17 cellular contexts compared by ENCODE assay signal in the genomic region with DNA sequence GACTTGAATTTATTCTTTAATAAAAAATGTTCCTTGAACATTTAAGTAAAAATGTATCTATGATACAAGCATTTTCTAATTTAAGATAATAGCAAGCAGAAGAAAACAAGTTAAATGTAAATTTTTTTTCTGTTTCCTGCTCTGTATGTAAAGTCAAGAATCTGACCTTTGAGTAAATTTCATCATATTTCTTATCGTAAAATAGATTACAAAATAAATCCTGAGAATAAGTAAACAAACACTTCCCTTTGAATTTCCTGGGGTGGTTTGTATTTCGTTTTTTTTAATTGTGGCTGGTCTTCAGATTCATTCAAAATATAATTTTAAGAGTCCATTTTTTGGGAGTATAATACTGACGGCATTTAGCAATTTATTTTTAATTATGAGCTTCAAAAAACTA.
DNase-seq lines count a peak whose midpoint lies in the region; ATAC-seq, FAIRE-seq and TF ChIP-seq lines count a peak whose summit lies in the region.
"Had no signal": no experiment of that assay in that cellular context is flagged by ENCODE, and none has a peak within 500 bp of the region (broad histone marks: within the 10 kb centered on the region; RNA-seq: fewer than 3 reads in every experiment).

No MANE protein-coding gene starts in this region.

- 0 out of 2 replicates have a peak overlapping the region, but pooled peaks have one; percentile 71 for H3K9ac ChIP-seq in HepG2 (ENCODE audit: insufficient read depth, low read depth, low read length)
- H3K9ac ChIP-seq: BLaER1 treated with 17β-estradiol and CSF1 and Interleukin-3, amounts not matched to agents 10 nM and 100 nM had no signal

- no peak for ATAC-seq in HepG2
- ATAC-seq in GM21515 (IDR thresholded peaks at IDR 0.05; ENCODE audit: unreplicated experiment): no peak

- no peaks in the 10 kb centered on the region for H3K9me3 Mint-ChIP-seq in MCF 10A (ENCODE audit: unreplicated experiment)

- no peak overlapping the region for H2AFZ ChIP-seq in HepG2 (ENCODE audit: low read length)

- no peak for TF ChIP-seq RAD21 in HepG2 (CRISPR knock-in tag; IDR thresholded peaks at IDR 0.05)

- BruUV-seq in MCF 10A (replicated peaks; lab: Mats Ljungman, UMichigan): no TSS peak
- BruUV-seq in HepG2 (replicated peaks; lab: Mats Ljungman, UMichigan): no TSS peak

- WGBS in HepG2 (ENCODE audit: low lambda C conversion rate): 47% methylated on average over 3 of the region's 3 CpGs
- WGBS in transverse colon (ENCODE audit: low coverage in 1 of 2), 2 donors: 46 to 56% methylated on average over 3 of the region's 3 CpGs

- peaks cover 16% of the 10 kb centered on the region for H3K4me1 Mint-ChIP-seq in MCF 10A (ENCODE audit: insufficient read depth, unreplicated experiment)

- H3K4me3 ChIP-seq in breast epithelium: no peak overlapping the region
- H3K4me3 ChIP-seq in HepG2 (replicated peaks in 1 of 3; ENCODE audit: insufficient read depth in 1 of 3, low read depth in 2 of 3, low read length in 3 of 3): no peak overlapping the region; a peak in 1 of 6 replicates
- no peak overlapping the region for H3K4me3 ChIP-seq in transverse colon
- H3K4me3 ChIP-seq: BLaER1 treated with 17β-estradiol and CSF1 and Interleukin-3, amounts not matched to agents 10 nM and 100 nM had no signal

- H3K9me3 ChIP-seq in breast epithelium (no peaks in the 10 kb centered on the region), HepG2 (ENCODE audit: low read length) (no peaks in the 10 kb centered on the region), transverse colon (no peaks in the 10 kb centered on the region)

- POLR2A ChIA-PET in MCF 10A (lab: Yijun Ruan, JAX) (interaction anchor here (0.7 to 1.6 kb wide), 5 partner anchors 12 to 259 kb away, joined by 3 to 5 read pairs (median 5); no protein-coding TSS in a partner anchor), HepG2 (lab: Yijun Ruan, JAX) (no interaction called here)

- H3K27ac Mint-ChIP-seq in MCF 10A (ENCODE audit: low read depth, unreplicated experiment): peak overlapping the region; percentile 86

- peak overlapping the region; percentile 91; the same call in 1 of the 2 replicates for H3K4me2 ChIP-seq in HepG2 (ENCODE audit: low read depth, low read length)

- CTCF ChIA-PET in MCF 10A (lab: Yijun Ruan, JAX) (interaction anchor here (0.6 to 1.6 kb wide), 5 partner anchors 28 to 302 kb away, joined by 3 to 7 read pairs (median 4); a partner anchor contains a TSS), HepG2 (lab: Yijun Ruan, JAX; ENCODE audit: low intra/inter-chr PET ratio, low total read pairs) (no interaction called here)

- DNase-seq in MCF 10A (ENCODE audit: unreplicated experiment) (no peak), breast epithelium (ENCODE audit: low spot score in 2 of 2) (no peak), HepG2 (ENCODE audit: low spot score) (no peak), transverse colon (no peak), amygdala (lab: John Stamatoyannopoulos, UW) (no peak), NCI-H1048 (lab: John Stamatoyannopoulos, UW) (no peak)
- DNase-seq: 8988T; DMS153; EL; NCI-H345; NCI-H69; NK-92 treated with Interleukin-12 subunit alpha and Interleukin-12 subunit beta, amount 100 ng/mL, for 24 hours; PC-3 had no signal

- TF ChIP-seq CTCF in MCF 10A (IDR thresholded peaks at IDR 0.05; ENCODE audit: unreplicated experiment) (no peak), breast epithelium (IDR thresholded peaks at IDR 0.05) (no peak), HepG2 (CRISPR knock-in tag; IDR thresholded peaks at IDR 0.05) (no peak), transverse colon (IDR thresholded peaks at IDR 0.05) (no peak)

- H4K20me1 ChIP-seq in HepG2 (ENCODE audit: insufficient read depth, low read length): no peaks in the 10 kb centered on the region

- no peak overlapping the region for H3K4me3 Mint-ChIP-seq in MCF 10A (ENCODE audit: unreplicated experiment)

- intact Hi-C loops in MCF 10A (cut with micrococcal nuclease) (no loop called here), breast epithelium (cut with DNase I; ENCODE audit: low total_unique reads) (no loop called here), HepG2 (cut with micrococcal nuclease; ENCODE audit: unreplicated experiment) (no loop called here), transverse colon (cut with DNase I; ENCODE audit: low total_unique reads) (no loop called here)

- H3K27me3 ChIP-seq in breast epithelium (no peaks in the 10 kb centered on the region), HepG2 (ENCODE audit: control insufficient read depth in 1 of 2, insufficient read depth in 2 of 2, low read length in 2 of 2) (no peaks in the 10 kb centered on the region), transverse colon (no peaks in the 10 kb centered on the region)
- H3K27me3 ChIP-seq: BLaER1 treated with 17β-estradiol and CSF1 and Interleukin-3, amounts not matched to agents 10 nM and 100 nM had no signal

- H3K4me1 ChIP-seq in breast epithelium: no peaks in the 10 kb centered on the region
- H3K4me1 ChIP-seq in HepG2 (ENCODE audit: insufficient read depth, low read length): peaks cover 47% of the 10 kb centered on the region
- peaks cover 7 to 31% (median 19%) of the 10 kb centered on the region in 4 donors for H3K4me1 ChIP-seq in transverse colon

- no peak overlapping the region for H3K27ac ChIP-seq in breast epithelium
- H3K27ac ChIP-seq in HepG2 (ENCODE audit: extremely low read length, insufficient read depth, low read length): peak overlapping the region; percentile 97
- peak overlapping the region in 3 of 4 donors; percentile 72 to 76 (median 76) for H3K27ac ChIP-seq in transverse colon

- no peaks in the 10 kb centered on the region for H3K36me3 ChIP-seq in breast epithelium
- H3K36me3 ChIP-seq in HepG2 (replicated peaks in 1 of 2; ENCODE audit: control insufficient read depth in 1 of 2, insufficient read depth in 2 of 2, low read length in 2 of 2): no peaks in the 10 kb centered on the region
- H3K36me3 ChIP-seq in transverse colon: no peaks in the 10 kb centered on the region

- in situ Hi-C loops in HepG2 (cut with HindIII; ENCODE audit: extremely low pct_ligation_motif_present, low pct_unique_long_range_greater_than_20kb) (no loop called here), transverse colon (cut with MboI; ENCODE audit: low pct_ligation_motif_present in 1 of 4, low pct_unique_long_range_greater_than_20kb in 1 of 4, low sequenced_read_pairs in 3 of 4) (no loop called here)

- no peaks in the 10 kb centered on the region for H3K27me3 Mint-ChIP-seq in MCF 10A (ENCODE audit: insufficient read depth, unreplicated experiment)

- no peaks in the 10 kb centered on the region for H3K36me3 Mint-ChIP-seq in MCF 10A (ENCODE audit: insufficient read depth, unreplicated experiment)

- TF ChIP-seq POLR2A in breast epithelium (IDR thresholded peaks at IDR 0.05): no peak
- no peak for TF ChIP-seq POLR2A in HepG2 (IDR thresholded peaks at IDR 0.05; ENCODE audit: insufficient read depth in 1 of 2, low read depth in 2 of 2, low read length in 2 of 2)
- TF ChIP-seq POLR2A in transverse colon (IDR thresholded peaks at IDR 0.05): no peak

- TF ChIP-seq EP300 in HepG2 (IDR thresholded peaks at IDR 0.05; ENCODE audit: low read depth in 2 of 2, low read length in 2 of 2) (no peak), HepG2 (CRISPR knock-in tag; IDR thresholded peaks at IDR 0.05; ENCODE audit: borderline replicate concordance) (no peak), transverse colon (IDR thresholded peaks at IDR 0.05; ENCODE audit: low read depth) (no peak)

- H3K79me2 ChIP-seq in HepG2 (ENCODE audit: insufficient read depth, low read length): peaks cover 34% of the 10 kb centered on the region

- FAIRE-seq in colon (lab: Jason Lieb, UNC): peak; percentile 65
- no peak for FAIRE-seq in HepG2 (lab: Jason Lieb, UNC)
- FAIRE-seq: H54 had no signal

TF ChIP-seq in HepG2, 621 proteins besides CTCF, POLR2A, EP300 and RAD21:
- TF ChIP-seq PAF1 (CRISPR knock-in tag; IDR thresholded peaks at IDR 0.05): no peak
- 0 out of 2 replicates have a peak, but pooled peaks have one; percentile 13 for TF ChIP-seq ELF3 (CRISPR knock-in tag; IDR thresholded peaks at IDR 0.05)

Comparison
In these comparisons a context has a peak if more than half of its experiments do, and no peak if none do; other contexts are left out.
1. H3K27ac ChIP-seq: peak in HepG2 (single experiment) and transverse colon (3 of 4); none in breast epithelium (0 of 2).